8 cellular contexts compared by ENCODE assay signal in genomic region chr20:23245553-23246128, GRCh38.
DNase-seq lines count a peak whose midpoint lies in the region; ATAC-seq, FAIRE-seq and TF ChIP-seq lines count a peak whose summit lies in the region.

No MANE protein-coding gene starts in this region.

- H3K9ac ChIP-seq in kidney (ENCODE audit: low read length in 2 of 2) = no peak overlapping the region

- H3K9me3 ChIP-seq in A673 (ENCODE audit: low read depth, low read length, poor library complexity, severe bottlenecking) (no peaks in the 10 kb centered on the region), body of pancreas (no peaks in the 10 kb centered on the region), kidney (ENCODE audit: control insufficient read depth in 1 of 2, low read length in 2 of 2) (no peaks in the 10 kb centered on the region), tibial nerve (no peaks in the 10 kb centered on the region)

- H3K27ac ChIP-seq in A673 (ENCODE audit: low read depth, low read length, poor library complexity, severe bottlenecking) = no peak overlapping the region
- no peak overlapping the region for H3K27ac ChIP-seq in body of pancreas
- no peak overlapping the region for H3K27ac ChIP-seq in kidney (ENCODE audit: low read depth in 2 of 2, low read length in 2 of 2)
- H3K27ac ChIP-seq in tibial nerve = peak overlapping the region in 2 of 4 donors; percentile 53 to 72

- H3K4me1 ChIP-seq in A673 (ENCODE audit: insufficient read depth, low read length, poor library complexity, severe bottlenecking) = no peaks in the 10 kb centered on the region
- no peaks in the 10 kb centered on the region for H3K4me1 ChIP-seq in body of pancreas
- H3K4me1 ChIP-seq in kidney (ENCODE audit: control insufficient read depth in 1 of 2, insufficient read depth in 1 of 2, low read depth in 1 of 2, low read length in 2 of 2) = peaks cover 0 to 6% of the 10 kb centered on the region in 2 donors
- peaks cover 0 to 39% (median 8%) of the 10 kb centered on the region in 4 donors for H3K4me1 ChIP-seq in tibial nerve

- H3K4me3 ChIP-seq in A673 (ENCODE audit: low read depth, low read length, poor library complexity, severe bottlenecking) = no peak overlapping the region
- H3K4me3 ChIP-seq in body of pancreas = no peak overlapping the region
- H3K4me3 ChIP-seq in kidney (ENCODE audit: low read length in 2 of 2) = no peak overlapping the region
- no peak overlapping the region for H3K4me3 ChIP-seq in tibial nerve

- TF ChIP-seq CTCF in A673 (conservative IDR thresholded peaks at IDR 0.05; ENCODE audit: low read depth, low read length) = peak; percentile 35
- peak in 6 of 7 experiments; percentile 18 to 56 (median 42) for TF ChIP-seq CTCF in body of pancreas (IDR thresholded peaks at IDR 0.05)
- peak; percentile 31 for TF ChIP-seq CTCF in kidney (IDR thresholded peaks at IDR 0.05; ENCODE audit: borderline replicate concordance, extremely low read depth, insufficient read depth)
- TF ChIP-seq CTCF in tibial nerve (IDR thresholded peaks at IDR 0.05) = peak; percentile 15 to 58 (median 23)

- TF ChIP-seq EP300 in tibial nerve (IDR thresholded peaks at IDR 0.05) = no peak

- CTCF ChIA-PET in A673 (lab: Charles Lee) = no interaction called here

- ATAC-seq in GM18499 (IDR thresholded peaks at IDR 0.05; ENCODE audit: insufficient read depth, unreplicated experiment) (peak; percentile 70), HG02759 (IDR thresholded peaks at IDR 0.05; ENCODE audit: unreplicated experiment) (peak; percentile 91), body of pancreas (peak; percentile 71)

- H3K27me3 ChIP-seq in A673 (replicated peaks; ENCODE audit: insufficient read depth, low read depth, low read length, poor library complexity) (peaks cover 3% of the 10 kb centered on the region), body of pancreas (no peaks in the 10 kb centered on the region), tibial nerve (no peaks in the 10 kb centered on the region)

- intact Hi-C loops in A673 (cut with micrococcal nuclease; ENCODE audit: unreplicated experiment) (loop anchor here (10.0 kb wide), 1 partner anchor 551 kb away; no protein-coding TSS in a partner anchor), body of pancreas (cut with DNase I) (no loop called here), kidney (cut with DNase I) (no loop called here)

- no TSS peak for BruUV-seq in A673 (replicated peaks; lab: Mats Ljungman, UMichigan)

- TF ChIP-seq POLR2A in body of pancreas (IDR thresholded peaks at IDR 0.05) (no peak), tibial nerve (IDR thresholded peaks at IDR 0.05) (no peak)

- no peak for FAIRE-seq in kidney (lab: Jason Lieb, UNC)

- WGBS in body of pancreas, 2 donors = 33 to 34% methylated on average over 9 of the region's 9 CpGs
- WGBS in tibial nerve, 2 donors = 50 to 53% methylated on average over 9 of the region's 9 CpGs

- no peak for DNase-seq in A673 (ENCODE audit: low spot score)
- DNase-seq in NCI-H69 (lab: John Stamatoyannopoulos, UW) = peak; percentile 34
- peak; percentile 48 to 72 (median 58) for DNase-seq in body of pancreas
- no peak for DNase-seq in kidney
- peak in 1 of 2 donors; percentile 57 for DNase-seq in tibial nerve (ENCODE audit: low spot score in 2 of 2)
- no peak for DNase-seq in NCI-H2196 treated with DMSO at 0.1 percent for 48 hours (lab: John Stamatoyannopoulos, UW; ENCODE audit: unreplicated experiment)

- POLR2A ChIA-PET in A673 (lab: Charles Lee; ENCODE audit: low non-redundant PET) = no interaction called here

- H3K36me3 ChIP-seq in A673 (ENCODE audit: insufficient read depth, low read length, poor library complexity, severe bottlenecking) (no peaks in the 10 kb centered on the region), body of pancreas (replicated peaks in 1 of 2; ENCODE audit: insufficient read depth in 1 of 2, low read depth in 2 of 2) (no peaks in the 10 kb centered on the region), kidney (ENCODE audit: control insufficient read depth in 1 of 2, insufficient read depth in 2 of 2, low read length in 2 of 2) (no peaks in the 10 kb centered on the region), tibial nerve (no peaks in the 10 kb centered on the region)

Comparison
In these comparisons a context has a peak if more than half of its experiments do, and no peak if none do; other contexts are left out.
1. DNase-seq: peak in NCI-H69 (single experiment) and body of pancreas (4 of 4); none in A673 (single experiment), kidney (single experiment) and NCI-H2196 treated with DMSO at 0.1 percent for 48 hours (single experiment).
2. Peak in every context shown above with its lines, with median percentiles within 50 percentile points of each other: CTCF ChIP-seq and ATAC-seq.